ENCODE assay signal across 1 cellular context in the genomic region with DNA sequence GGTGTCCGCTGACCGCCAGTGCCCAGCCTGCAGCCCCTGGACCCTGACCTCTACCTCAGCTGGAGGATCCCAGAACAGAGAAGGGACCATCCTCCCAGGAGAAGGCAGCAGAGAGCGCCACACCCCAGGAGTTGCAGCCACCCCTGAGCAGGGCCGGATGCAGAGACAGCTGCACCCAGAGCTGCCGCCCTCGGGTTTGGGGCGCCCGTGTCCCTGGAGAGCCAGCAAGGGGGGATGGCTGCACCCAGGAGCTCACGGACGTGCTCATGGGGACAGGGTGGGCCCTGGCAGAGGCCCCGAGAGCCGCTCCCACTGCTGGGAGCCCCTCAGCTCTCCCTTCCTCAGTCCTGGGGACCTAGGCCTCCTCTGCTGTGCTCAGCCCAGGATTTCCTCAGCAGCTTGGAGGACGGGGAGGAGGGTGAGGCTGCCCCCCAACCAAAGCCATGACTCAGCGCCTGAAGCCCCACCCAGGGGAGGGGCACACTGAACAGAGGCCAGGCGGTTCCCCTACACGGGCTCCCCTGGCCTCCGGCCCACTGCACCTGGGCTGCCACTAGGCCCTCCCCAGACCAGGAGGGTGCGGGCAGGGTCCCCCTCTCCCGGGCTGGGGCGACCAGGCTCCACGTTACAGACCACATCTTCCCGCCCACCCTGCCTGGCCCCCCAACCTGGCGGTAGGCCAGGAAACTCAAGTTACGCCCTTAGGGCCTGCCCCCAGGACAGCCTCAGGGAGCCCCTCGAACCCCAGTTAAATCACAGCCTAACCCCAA.
A peak's percentile ranks its signal among the peaks of the same experiment; 100 is the strongest.
TF ChIP-seq lines count a peak whose summit lies in the region.

No MANE protein-coding gene starts in this region.

TF ChIP-seq in K562, 482 proteins besides CTCF, POLR2A, EP300 and RAD21 (continued from another document):
- TF ChIP-seq, protein P1, sequence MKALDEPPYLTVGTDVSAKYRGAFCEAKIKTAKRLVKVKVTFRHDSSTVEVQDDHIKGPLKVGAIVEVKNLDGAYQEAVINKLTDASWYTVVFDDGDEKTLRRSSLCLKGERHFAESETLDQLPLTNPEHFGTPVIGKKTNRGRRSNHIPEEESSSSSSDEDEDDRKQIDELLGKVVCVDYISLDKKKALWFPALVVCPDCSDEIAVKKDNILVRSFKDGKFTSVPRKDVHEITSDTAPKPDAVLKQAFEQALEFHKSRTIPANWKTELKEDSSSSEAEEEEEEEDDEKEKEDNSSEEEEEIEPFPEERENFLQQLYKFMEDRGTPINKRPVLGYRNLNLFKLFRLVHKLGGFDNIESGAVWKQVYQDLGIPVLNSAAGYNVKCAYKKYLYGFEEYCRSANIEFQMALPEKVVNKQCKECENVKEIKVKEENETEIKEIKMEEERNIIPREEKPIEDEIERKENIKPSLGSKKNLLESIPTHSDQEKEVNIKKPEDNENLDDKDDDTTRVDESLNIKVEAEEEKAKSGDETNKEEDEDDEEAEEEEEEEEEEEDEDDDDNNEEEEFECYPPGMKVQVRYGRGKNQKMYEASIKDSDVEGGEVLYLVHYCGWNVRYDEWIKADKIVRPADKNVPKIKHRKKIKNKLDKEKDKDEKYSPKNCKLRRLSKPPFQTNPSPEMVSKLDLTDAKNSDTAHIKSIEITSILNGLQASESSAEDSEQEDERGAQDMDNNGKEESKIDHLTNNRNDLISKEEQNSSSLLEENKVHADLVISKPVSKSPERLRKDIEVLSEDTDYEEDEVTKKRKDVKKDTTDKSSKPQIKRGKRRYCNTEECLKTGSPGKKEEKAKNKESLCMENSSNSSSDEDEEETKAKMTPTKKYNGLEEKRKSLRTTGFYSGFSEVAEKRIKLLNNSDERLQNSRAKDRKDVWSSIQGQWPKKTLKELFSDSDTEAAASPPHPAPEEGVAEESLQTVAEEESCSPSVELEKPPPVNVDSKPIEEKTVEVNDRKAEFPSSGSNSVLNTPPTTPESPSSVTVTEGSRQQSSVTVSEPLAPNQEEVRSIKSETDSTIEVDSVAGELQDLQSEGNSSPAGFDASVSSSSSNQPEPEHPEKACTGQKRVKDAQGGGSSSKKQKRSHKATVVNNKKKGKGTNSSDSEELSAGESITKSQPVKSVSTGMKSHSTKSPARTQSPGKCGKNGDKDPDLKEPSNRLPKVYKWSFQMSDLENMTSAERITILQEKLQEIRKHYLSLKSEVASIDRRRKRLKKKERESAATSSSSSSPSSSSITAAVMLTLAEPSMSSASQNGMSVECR (CRISPR knock-in tag; IDR thresholded peaks at IDR 0.05) = 0 out of 2 replicates have a peak, but pooled peaks have one; percentile 55
- TF ChIP-seq ZBED1 (IDR thresholded peaks at IDR 0.05) = no peak
- TF ChIP-seq CEBPB (tag; IDR thresholded peaks at IDR 0.05) = peak; percentile 44
- TF ChIP-seq, protein P2, sequence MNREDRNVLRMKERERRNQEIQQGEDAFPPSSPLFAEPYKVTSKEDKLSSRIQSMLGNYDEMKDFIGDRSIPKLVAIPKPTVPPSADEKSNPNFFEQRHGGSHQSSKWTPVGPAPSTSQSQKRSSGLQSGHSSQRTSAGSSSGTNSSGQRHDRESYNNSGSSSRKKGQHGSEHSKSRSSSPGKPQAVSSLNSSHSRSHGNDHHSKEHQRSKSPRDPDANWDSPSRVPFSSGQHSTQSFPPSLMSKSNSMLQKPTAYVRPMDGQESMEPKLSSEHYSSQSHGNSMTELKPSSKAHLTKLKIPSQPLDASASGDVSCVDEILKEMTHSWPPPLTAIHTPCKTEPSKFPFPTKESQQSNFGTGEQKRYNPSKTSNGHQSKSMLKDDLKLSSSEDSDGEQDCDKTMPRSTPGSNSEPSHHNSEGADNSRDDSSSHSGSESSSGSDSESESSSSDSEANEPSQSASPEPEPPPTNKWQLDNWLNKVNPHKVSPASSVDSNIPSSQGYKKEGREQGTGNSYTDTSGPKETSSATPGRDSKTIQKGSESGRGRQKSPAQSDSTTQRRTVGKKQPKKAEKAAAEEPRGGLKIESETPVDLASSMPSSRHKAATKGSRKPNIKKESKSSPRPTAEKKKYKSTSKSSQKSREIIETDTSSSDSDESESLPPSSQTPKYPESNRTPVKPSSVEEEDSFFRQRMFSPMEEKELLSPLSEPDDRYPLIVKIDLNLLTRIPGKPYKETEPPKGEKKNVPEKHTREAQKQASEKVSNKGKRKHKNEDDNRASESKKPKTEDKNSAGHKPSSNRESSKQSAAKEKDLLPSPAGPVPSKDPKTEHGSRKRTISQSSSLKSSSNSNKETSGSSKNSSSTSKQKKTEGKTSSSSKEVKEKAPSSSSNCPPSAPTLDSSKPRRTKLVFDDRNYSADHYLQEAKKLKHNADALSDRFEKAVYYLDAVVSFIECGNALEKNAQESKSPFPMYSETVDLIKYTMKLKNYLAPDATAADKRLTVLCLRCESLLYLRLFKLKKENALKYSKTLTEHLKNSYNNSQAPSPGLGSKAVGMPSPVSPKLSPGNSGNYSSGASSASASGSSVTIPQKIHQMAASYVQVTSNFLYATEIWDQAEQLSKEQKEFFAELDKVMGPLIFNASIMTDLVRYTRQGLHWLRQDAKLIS (CRISPR knock-in tag; IDR thresholded peaks at IDR 0.05) = no peak
- TF ChIP-seq, protein P3, sequence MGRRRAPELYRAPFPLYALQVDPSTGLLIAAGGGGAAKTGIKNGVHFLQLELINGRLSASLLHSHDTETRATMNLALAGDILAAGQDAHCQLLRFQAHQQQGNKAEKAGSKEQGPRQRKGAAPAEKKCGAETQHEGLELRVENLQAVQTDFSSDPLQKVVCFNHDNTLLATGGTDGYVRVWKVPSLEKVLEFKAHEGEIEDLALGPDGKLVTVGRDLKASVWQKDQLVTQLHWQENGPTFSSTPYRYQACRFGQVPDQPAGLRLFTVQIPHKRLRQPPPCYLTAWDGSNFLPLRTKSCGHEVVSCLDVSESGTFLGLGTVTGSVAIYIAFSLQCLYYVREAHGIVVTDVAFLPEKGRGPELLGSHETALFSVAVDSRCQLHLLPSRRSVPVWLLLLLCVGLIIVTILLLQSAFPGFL (CRISPR knock-in tag; IDR thresholded peaks at IDR 0.05) = 0 out of 2 replicates have a peak, but pooled peaks have one; percentile 7
- TF ChIP-seq CTBP1 (IDR thresholded peaks at IDR 0.05; ENCODE audit: borderline replicate concordance) = peak; percentile 11; the same call in 1 of the 2 replicates
- no peak for TF ChIP-seq KAT8 (IDR thresholded peaks at IDR 0.05; ENCODE audit: low read depth)
- TF ChIP-seq ZFX (CRISPR knock-in tag; IDR thresholded peaks at IDR 0.05) = peak; percentile 27
- TF ChIP-seq MBD2 (IDR thresholded peaks at IDR 0.05; ENCODE audit: borderline replicate concordance, low read depth) = no peak
- 0 out of 2 replicates have a peak, but pooled peaks have one; percentile 5 for TF ChIP-seq GABPA (tag; conservative IDR thresholded peaks at IDR 0.05; ENCODE audit: low read depth)
- TF ChIP-seq, protein P4, sequence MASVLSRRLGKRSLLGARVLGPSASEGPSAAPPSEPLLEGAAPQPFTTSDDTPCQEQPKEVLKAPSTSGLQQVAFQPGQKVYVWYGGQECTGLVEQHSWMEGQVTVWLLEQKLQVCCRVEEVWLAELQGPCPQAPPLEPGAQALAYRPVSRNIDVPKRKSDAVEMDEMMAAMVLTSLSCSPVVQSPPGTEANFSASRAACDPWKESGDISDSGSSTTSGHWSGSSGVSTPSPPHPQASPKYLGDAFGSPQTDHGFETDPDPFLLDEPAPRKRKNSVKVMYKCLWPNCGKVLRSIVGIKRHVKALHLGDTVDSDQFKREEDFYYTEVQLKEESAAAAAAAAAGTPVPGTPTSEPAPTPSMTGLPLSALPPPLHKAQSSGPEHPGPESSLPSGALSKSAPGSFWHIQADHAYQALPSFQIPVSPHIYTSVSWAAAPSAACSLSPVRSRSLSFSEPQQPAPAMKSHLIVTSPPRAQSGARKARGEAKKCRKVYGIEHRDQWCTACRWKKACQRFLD (CRISPR knock-in tag; IDR thresholded peaks at IDR 0.05) = no peak
- TF ChIP-seq HDAC8 (tag; IDR thresholded peaks at IDR 0.05) = no peak
- no peak for TF ChIP-seq KDM1A (IDR thresholded peaks at IDR 0.05)
- 0 out of 2 replicates have a peak, but pooled peaks have one; percentile 28 for TF ChIP-seq GATAD2A (IDR thresholded peaks at IDR 0.05)
- peak; percentile 49 for TF ChIP-seq BHLHE40 (IDR thresholded peaks at IDR 0.05; ENCODE audit: low read length)
- TF ChIP-seq MIER1 (IDR thresholded peaks at IDR 0.05; ENCODE audit: low read depth) = no peak
- TF ChIP-seq ARID1B (IDR thresholded peaks at IDR 0.05) = peak; percentile 65
- TF ChIP-seq SMARCA4 (IDR thresholded peaks at IDR 0.05) = 0 out of 2 replicates have a peak, but pooled peaks have one; percentile 19
- TF ChIP-seq ETV1 (tag; conservative IDR thresholded peaks at IDR 0.05; ENCODE audit: low read depth) = 0 out of 2 replicates have a peak, but pooled peaks have one; percentile 47
- no peak for TF ChIP-seq KDM2B (CRISPR knock-in tag; IDR thresholded peaks at IDR 0.05)
- TF ChIP-seq FOXA3 (CRISPR knock-in tag; conservative IDR thresholded peaks at IDR 0.05 in 1 of 2, IDR thresholded peaks at IDR 0.05 in 1 of 2) = 0 out of 4 replicates have a peak, but pooled peaks of 1 of the 2 experiments have one; percentile 31
- peak; percentile 17 for TF ChIP-seq ESRRA (IDR thresholded peaks at IDR 0.05; ENCODE audit: borderline replicate concordance, low read depth)
- peak; percentile 97 for TF ChIP-seq NFE2 (IDR thresholded peaks at IDR 0.05; ENCODE audit: low read depth)
- TF ChIP-seq, protein P5, sequence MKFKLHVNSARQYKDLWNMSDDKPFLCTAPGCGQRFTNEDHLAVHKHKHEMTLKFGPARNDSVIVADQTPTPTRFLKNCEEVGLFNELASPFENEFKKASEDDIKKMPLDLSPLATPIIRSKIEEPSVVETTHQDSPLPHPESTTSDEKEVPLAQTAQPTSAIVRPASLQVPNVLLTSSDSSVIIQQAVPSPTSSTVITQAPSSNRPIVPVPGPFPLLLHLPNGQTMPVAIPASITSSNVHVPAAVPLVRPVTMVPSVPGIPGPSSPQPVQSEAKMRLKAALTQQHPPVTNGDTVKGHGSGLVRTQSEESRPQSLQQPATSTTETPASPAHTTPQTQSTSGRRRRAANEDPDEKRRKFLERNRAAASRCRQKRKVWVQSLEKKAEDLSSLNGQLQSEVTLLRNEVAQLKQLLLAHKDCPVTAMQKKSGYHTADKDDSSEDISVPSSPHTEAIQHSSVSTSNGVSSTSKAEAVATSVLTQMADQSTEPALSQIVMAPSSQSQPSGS (CRISPR knock-in tag; IDR thresholded peaks at IDR 0.05) = no peak
- TF ChIP-seq JUN (IDR thresholded peaks at IDR 0.05; ENCODE audit: borderline replicate concordance, low read depth, low read length) = peak; percentile 66; the same call in 1 of the 2 replicates
- no peak for TF ChIP-seq JUN (CRISPR knock-in tag; IDR thresholded peaks at IDR 0.05; ENCODE audit: borderline replicate concordance)
TF ChIP-seq in K562: peak in this region for 57.
